24 cellular contexts compared by ENCODE assay signal in genomic region chr1:108151548-108151947, GRCh38.
"Had no signal": no experiment of that assay in that cellular context is flagged by ENCODE, and none has a peak within 500 bp of the region (broad histone marks: within the 10 kb centered on the region; RNA-seq: fewer than 3 reads in every experiment).

No MANE protein-coding gene starts in this region.

- H3K9me3 ChIP-seq: colonic mucosa, esophagus muscularis mucosa, esophagus squamous epithelium, gastrocnemius medialis, gastroesophageal sphincter, heart left ventricle, heart right ventricle had no signal

- H3K27ac Mint-ChIP-seq: dendritic cell treated with granulocyte-macrophage colony-stimulating factor and Interleukin-4, amounts not matched to agents 40 ng/mL and 50 ng/mL, for 4 days; effector memory CD8-positive, alpha-beta T cell; endodermal cell had no signal

- H3K27ac ChIP-seq: colonic mucosa, coronary artery, epithelial cell of prostate, esophagus muscularis mucosa, esophagus squamous epithelium, foreskin keratinocyte, gastrocnemius medialis, gastroesophageal sphincter, hepatocyte had no signal

- H3K27me3 ChIP-seq: colonic mucosa, esophagus muscularis mucosa, esophagus squamous epithelium, foreskin keratinocyte, gastrocnemius medialis, gastroesophageal sphincter, heart left ventricle, heart right ventricle, hepatocyte had no signal

- H3K79me2 ChIP-seq: hepatocyte had no signal

- H3K4me2 ChIP-seq: hepatocyte had no signal

- H3K9me3 Mint-ChIP-seq: effector memory CD8-positive, alpha-beta T cell had no signal

- H3K4me3 Mint-ChIP-seq: dendritic cell treated with granulocyte-macrophage colony-stimulating factor and Interleukin-4, amounts not matched to agents 40 ng/mL and 50 ng/mL, for 4 days; effector memory CD8-positive, alpha-beta T cell; endodermal cell had no signal

- H3K4me3 ChIP-seq: colonic mucosa, coronary artery, esophagus muscularis mucosa, esophagus squamous epithelium, gastrocnemius medialis, gastroesophageal sphincter, heart left ventricle, heart right ventricle, hepatocyte had no signal

- H3K4me1 Mint-ChIP-seq: endodermal cell had no signal

- DNase-seq: colonic mucosa; cortex of kidney; dermis blood vessel endothelial cell; effector CD4-positive, alpha-beta T cell; effector CD8-positive, alpha-beta T cell; effector memory CD4-positive, alpha-beta T cell; effector memory CD8-positive, alpha-beta T cell; endodermal cell; erythroblast; esophagus squamous epithelium; foreskin fibroblast; foreskin keratinocyte; foreskin melanocyte; gastrocnemius medialis; glutamatergic neuron; heart left ventricle; heart right ventricle had no signal

- ATAC-seq: effector memory CD8-positive, alpha-beta T cell; esophagus mucosa; foreskin keratinocyte; gastrocnemius medialis; gastroesophageal sphincter; heart left ventricle; heart right ventricle had no signal

- H3K4me1 ChIP-seq: colonic mucosa, esophagus squamous epithelium, foreskin keratinocyte, gastrocnemius medialis had no signal

- H2AFZ ChIP-seq: hepatocyte had no signal

- H3K27me3 Mint-ChIP-seq: dendritic cell treated with granulocyte-macrophage colony-stimulating factor and Interleukin-4, amounts not matched to agents 40 ng/mL and 50 ng/mL, for 4 days; effector memory CD8-positive, alpha-beta T cell had no signal
